In the genomic region with DNA sequence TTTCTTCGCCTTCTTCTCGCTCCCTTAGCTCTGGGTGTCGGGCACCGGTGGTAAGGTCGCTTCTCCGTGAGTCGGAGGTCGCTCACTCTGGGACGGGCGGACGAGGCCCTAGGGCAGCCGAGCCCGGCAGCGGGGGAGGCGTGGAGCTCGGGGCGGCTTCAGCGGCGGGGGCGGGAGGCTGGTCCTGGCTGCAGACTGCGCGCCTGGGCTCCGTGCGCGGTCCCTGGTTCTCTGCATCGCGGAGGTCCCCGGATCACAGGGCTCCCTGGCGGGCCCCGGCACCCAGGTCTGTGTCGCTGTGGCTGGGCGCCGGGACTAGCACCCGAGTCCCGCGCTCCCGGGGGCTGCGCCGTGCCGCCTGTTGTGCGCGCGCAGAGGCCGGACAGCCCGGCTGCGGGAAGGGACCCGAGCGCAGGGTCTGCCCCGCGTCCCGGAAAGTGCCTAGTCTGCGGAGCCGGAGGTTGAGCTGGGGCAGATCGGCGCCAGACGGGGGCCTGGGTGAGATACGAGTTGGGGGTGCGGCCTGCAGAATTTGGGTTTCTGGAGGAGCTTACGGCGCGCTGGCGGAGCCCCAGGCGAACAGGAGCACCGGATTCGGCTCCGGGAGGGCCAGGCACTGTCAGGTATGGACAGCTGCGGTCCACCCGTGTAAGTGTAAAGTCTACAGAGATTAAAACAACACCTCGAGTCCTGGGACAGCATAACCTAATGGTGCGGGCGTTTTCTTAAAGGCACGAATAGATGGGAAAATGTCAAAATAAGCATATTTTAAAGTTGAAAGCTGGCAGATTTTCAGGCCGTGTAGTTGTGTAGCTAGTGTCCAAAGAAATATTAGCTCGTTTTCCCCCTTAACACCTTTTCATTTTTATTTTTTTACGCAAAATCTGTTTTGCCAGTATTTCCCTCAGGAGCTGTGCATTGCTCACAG, we compare ENCODE assay signal across 8 cellular contexts. TPM values are rescaled to one million over a fixed set of nuclear protein-coding genes. Genes with fewer than 3 reads are reported as not detected.
A peak's percentile ranks its signal among the peaks of the same experiment; 100 is the strongest.
DNase-seq lines count a peak whose midpoint lies in the region; ATAC-seq and TF ChIP-seq lines count a peak whose summit lies in the region.

No MANE protein-coding gene starts in this region.

- peak overlapping the region; percentile 35 for H3K9ac ChIP-seq in rectal smooth muscle tissue (ENCODE audit: low read length)

- H3K36me3 ChIP-seq in right atrium auricular region (no peaks in the 10 kb centered on the region), rectal smooth muscle tissue (ENCODE audit: control insufficient read depth, insufficient read depth, low read length) (no peaks in the 10 kb centered on the region)

- peaks cover 11% of the 10 kb centered on the region for H3K27me3 Mint-ChIP-seq in activated naive CD8-positive, alpha-beta T cell treated with anti-CD3 and anti-CD28 coated beads, Interleukin-2, amount 10 ng/mL, durations not matched to agents 7 days and 5 days

- H3K4me1 ChIP-seq in right atrium auricular region: peaks cover 0 to 12% of the 10 kb centered on the region in 2 donors
- peaks cover 7% of the 10 kb centered on the region for H3K4me1 ChIP-seq in rectal smooth muscle tissue (ENCODE audit: control insufficient read depth, insufficient read depth, low read length)

- peaks cover 16% of the 10 kb centered on the region for H3K4me1 Mint-ChIP-seq in activated naive CD8-positive, alpha-beta T cell treated with anti-CD3 and anti-CD28 coated beads, Interleukin-2, amount 10 ng/mL, durations not matched to agents 7 days and 5 days

- H3K9me3 Mint-ChIP-seq in activated naive CD8-positive, alpha-beta T cell treated with anti-CD3 and anti-CD28 coated beads, Interleukin-2, amount 10 ng/mL, durations not matched to agents 7 days and 5 days: no peaks in the 10 kb centered on the region

- H3K27ac Mint-ChIP-seq in activated naive CD8-positive, alpha-beta T cell treated with anti-CD3 and anti-CD28 coated beads, Interleukin-2, amount 10 ng/mL, durations not matched to agents 7 days and 5 days: peak overlapping the region; percentile 63

- peak in 1 of 2 donors; percentile 39 for TF ChIP-seq CTCF in right atrium auricular region (IDR thresholded peaks at IDR 0.05)

- CTCF ChIA-PET in HEK293T (lab: Yijun Ruan, JAX): interaction anchor here (0.6 to 1.7 kb wide), 14 partner anchors 16 to 268 kb away, joined by 3 to 6 read pairs (median 4); no protein-coding TSS in a partner anchor

- H3K27ac ChIP-seq in right atrium auricular region (peak overlapping the region; percentile 88 to 90), rectal smooth muscle tissue (ENCODE audit: low read depth, low read length) (peak overlapping the region; percentile 95)

- POLR2A ChIA-PET in HEK293T (lab: Yijun Ruan, JAX): interaction anchor here (0.6 to 1.7 kb wide), 7 partner anchors 10 to 124 kb away, joined by 3 to 6 read pairs (median 3); no protein-coding TSS in a partner anchor
- POLR2A ChIA-PET in activated naive CD8-positive, alpha-beta T cell treated with anti-CD3 and anti-CD28 coated beads, Interleukin-2, amount 10 ng/mL, durations not matched to agents 7 days and 5 days (lab: Charles Lee): interaction anchor here (0.7 to 1.6 kb wide), 5 partner anchors 10 to 558 kb away, joined by 3 to 8 read pairs (median 4); a partner anchor contains a TSS

- peak; percentile 53 for ATAC-seq in activated naive CD8-positive, alpha-beta T cell treated with anti-CD3 and anti-CD28 coated beads, Interleukin-2, amount 10 ng/mL, durations not matched to agents 7 days and 5 days (ENCODE audit: low read depth)

- H3K36me3 Mint-ChIP-seq in activated naive CD8-positive, alpha-beta T cell treated with anti-CD3 and anti-CD28 coated beads, Interleukin-2, amount 10 ng/mL, durations not matched to agents 7 days and 5 days: no peaks in the 10 kb centered on the region

- H3K27me3 ChIP-seq in right atrium auricular region: no peaks in the 10 kb centered on the region
- no peaks in the 10 kb centered on the region for H3K27me3 ChIP-seq in rectal smooth muscle tissue (ENCODE audit: control insufficient read depth, insufficient read depth, low read length)

- H3K9me3 ChIP-seq in right atrium auricular region: no peaks in the 10 kb centered on the region

- H3K4me3 Mint-ChIP-seq in activated naive CD8-positive, alpha-beta T cell treated with anti-CD3 and anti-CD28 coated beads, Interleukin-2, amount 10 ng/mL, durations not matched to agents 7 days and 5 days: peak overlapping the region; percentile 85

- H3K4me3 ChIP-seq in right atrium auricular region (peak overlapping the region; percentile 73 to 92), rectal smooth muscle tissue (ENCODE audit: low read length) (peak overlapping the region; percentile 83)

- DNase-seq in DMS 273 (lab: John Stamatoyannopoulos, UW; ENCODE audit: unreplicated experiment) (peak; percentile 84), DMS 273 treated with DMSO at 0.1 percent for 48 hours (lab: John Stamatoyannopoulos, UW) (no peak), HEK293T (ENCODE audit: extremely low spot score) (peak; percentile 47), NCI-H1105 treated with DMSO at 0.1 percent for 48 hours (lab: John Stamatoyannopoulos, UW) (peak; percentile 60), right atrium auricular region (ENCODE audit: low spot score) (no peak), EL (no peak)
- DNase-seq in activated naive CD8-positive, alpha-beta T cell treated with anti-CD3 and anti-CD28 coated beads, Interleukin-2, amount 10 ng/mL, durations not matched to agents 7 days and 5 days: no peak

TF ChIP-seq in HEK293T, 16 proteins besides CTCF, POLR2A, EP300 and RAD21:
- TF ChIP-seq HDGF (IDR thresholded peaks at IDR 0.05; ENCODE audit: borderline replicate concordance): no peak
- TF ChIP-seq CTBP1 (IDR thresholded peaks at IDR 0.05; ENCODE audit: borderline replicate concordance): no peak
- no peak for TF ChIP-seq TARDBP (IDR thresholded peaks at IDR 0.05)
- no peak for TF ChIP-seq NFRKB (IDR thresholded peaks at IDR 0.05)
- no peak for TF ChIP-seq BHLHE40 (IDR thresholded peaks at IDR 0.05; ENCODE audit: borderline replicate concordance)

RNA-seq across cellular contexts. Expression of a gene that starts 0.7 kb away (rescaled TPM):
- 1 to 10 TPM; 2.5 to 3.5 TPM for total RNA-seq in activated naive CD8-positive, alpha-beta T cell treated with anti-CD3 and anti-CD28 coated beads, Interleukin-2, amount 10 ng/mL, durations not matched to agents 7 days and 5 days
- total RNA-seq in right atrium auricular region: 1 to 10 TPM; 7.2 to 7.9 TPM

Comparison
In these comparisons a context has a peak if more than half of its experiments do, and no peak if none do; other contexts are left out.
1. DNase-seq: peak in DMS 273 (single experiment), HEK293T (single experiment) and NCI-H1105 treated with DMSO at 0.1 percent for 48 hours (single experiment); none in DMS 273 treated with DMSO at 0.1 percent for 48 hours (single experiment), activated naive CD8-positive, alpha-beta T cell treated with anti-CD3 and anti-CD28 coated beads, Interleukin-2, amount 10 ng/mL, durations not matched to agents 7 days and 5 days (single experiment), right atrium auricular region (single experiment) and EL (single experiment).